23 cellular contexts compared by ENCODE assay signal in the genomic region with DNA sequence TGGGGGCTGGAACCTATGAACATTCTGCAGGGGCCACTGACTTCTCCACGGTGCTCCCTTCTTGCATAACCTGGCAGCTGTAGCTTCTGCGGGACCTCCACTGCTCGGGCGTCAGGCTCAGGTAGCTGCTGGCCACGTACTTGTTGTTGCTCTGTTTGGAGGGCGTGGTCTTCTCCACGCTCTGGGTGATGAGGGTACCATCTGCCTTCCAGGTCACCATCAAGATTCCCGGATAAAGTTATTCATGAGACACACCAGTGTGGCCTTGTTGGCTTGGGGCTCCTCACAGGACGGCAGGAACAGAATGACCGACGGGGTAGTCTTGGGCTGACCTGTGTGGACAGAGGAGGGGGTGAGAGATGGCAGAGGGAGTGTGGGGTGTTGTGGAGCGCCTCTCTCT. TPM values are rescaled to one million over a fixed set of nuclear protein-coding genes. Genes with fewer than 3 reads are reported as not detected.
A peak's percentile ranks its signal among the peaks of the same experiment; 100 is the strongest.
DNase-seq lines count a peak whose midpoint lies in the region; ATAC-seq and TF ChIP-seq lines count a peak whose summit lies in the region.
"Had no signal": no experiment of that assay in that cellular context is flagged by ENCODE, and none has a peak within 500 bp of the region (broad histone marks: within the 10 kb centered on the region; RNA-seq: fewer than 3 reads in every experiment).

No MANE protein-coding gene starts in this region.

- H3K4me2 ChIP-seq in hepatocyte, result no peak overlapping the region

- POLR2A ChIA-PET in Panc1 (lab: Charles Lee), result no interaction called here

- H3K27ac ChIP-seq in Panc1 (ENCODE audit: low read length) (no peak overlapping the region), hepatocyte (no peak overlapping the region)

- no peaks in the 10 kb centered on the region for H3K36me3 Mint-ChIP-seq in chondrocyte (ENCODE audit: low read depth)

- no peaks in the 10 kb centered on the region for H3K4me1 ChIP-seq in Panc1 (ENCODE audit: control insufficient read depth, insufficient read depth, low read length)
- no peaks in the 10 kb centered on the region for H3K4me1 ChIP-seq in hepatocyte (ENCODE audit: insufficient read depth)

- no peak for TF ChIP-seq CTCF in Panc1 (IDR thresholded peaks at IDR 0.05)
- no peak for TF ChIP-seq CTCF in chondrocyte (IDR thresholded peaks at IDR 0.05)
- no peak for TF ChIP-seq CTCF in hepatocyte (IDR thresholded peaks at IDR 0.05; ENCODE audit: poor library complexity)

- no peaks in the 10 kb centered on the region for H3K27me3 ChIP-seq in Panc1 (ENCODE audit: control insufficient read depth, insufficient read depth, low read length)
- no peaks in the 10 kb centered on the region for H3K27me3 ChIP-seq in hepatocyte

- no peaks in the 10 kb centered on the region for H3K9me3 Mint-ChIP-seq in chondrocyte (ENCODE audit: low read depth)
- H3K9me3 Mint-ChIP-seq: CD4-positive, alpha-beta memory T cell had no signal

- H3K36me3 ChIP-seq in Panc1 (ENCODE audit: control insufficient read depth, insufficient read depth, low read length), result no peaks in the 10 kb centered on the region
- H3K36me3 ChIP-seq in hepatocyte (replicated peaks; ENCODE audit: insufficient read depth, low read depth), result no peaks in the 10 kb centered on the region

- no peaks in the 10 kb centered on the region for H3K27me3 Mint-ChIP-seq in chondrocyte (ENCODE audit: low read depth)
- H3K27me3 Mint-ChIP-seq: CD4-positive, alpha-beta memory T cell had no signal

- BruUV-seq in Panc1 (replicated peaks; lab: Mats Ljungman, UMichigan), result no TSS peak

- in situ Hi-C loops in Panc1 (cut with HindIII; ENCODE audit: low pct_unique_long_range_greater_than_20kb, low sequenced_read_pairs), result no loop called here

- H3K9me3 ChIP-seq in Panc1 (ENCODE audit: control insufficient read depth, insufficient read depth, low read depth, low read length) (no peaks in the 10 kb centered on the region), hepatocyte (ENCODE audit: low read depth) (no peaks in the 10 kb centered on the region)

- DNase-seq in Panc1 (ENCODE audit: low read depth, low spot score) (no peak), chondrocyte (ENCODE audit: low spot score) (peak; percentile 51), mesenteric fat pad (ENCODE audit: low spot score) (peak; percentile 74), sciatic nerve (ENCODE audit: low spot score) (peak; percentile 17), NCI-H2171 (lab: John Stamatoyannopoulos, UW) (no peak), hepatocyte (ENCODE audit: low spot score) (no peak), occipital lobe (lab: John Stamatoyannopoulos, UW) (no peak)
- no peak for DNase-seq in stimulated activated naive CD4-positive, alpha-beta T cell treated with Interleukin-2 at 50 U/mL for 16 hours (lab: John Stamatoyannopoulos, UW)
- DNase-seq: C1 segment of cervical spinal cord; Calu3; CD4-positive, alpha-beta memory T cell; COR-L47; DMS53; DMS79 treated with DMSO at 0.1 percent for 48 hours; GF-D8; GOT3; H7; HCEC 1CT had no signal

- H3K4me3 ChIP-seq in Panc1 (ENCODE audit: low read depth in 2 of 2, low read length in 2 of 2) (no peak overlapping the region), hepatocyte (no peak overlapping the region)

- H3K27ac Mint-ChIP-seq in chondrocyte (ENCODE audit: unreplicated experiment), result no peak overlapping the region
- H3K27ac Mint-ChIP-seq: CD4-positive, alpha-beta memory T cell had no signal

- no peak overlapping the region for H2AFZ ChIP-seq in hepatocyte

- WGBS in hepatocyte (ENCODE audit: low lambda C conversion rate, missing lambda C conversion rate), result 95% methylated on average over 12 of the region's 12 CpGs

- no peaks in the 10 kb centered on the region for H3K9me2 ChIP-seq in hepatocyte (replicated peaks; ENCODE audit: insufficient read depth)

- intact Hi-C loops in Panc1 (cut with micrococcal nuclease; ENCODE audit: unreplicated experiment) (no loop called here), sciatic nerve (cut with DNase I) (no loop called here)

- no peaks in the 10 kb centered on the region for H3K79me2 ChIP-seq in hepatocyte

- H3K4me3 Mint-ChIP-seq in chondrocyte (ENCODE audit: unreplicated experiment), result no peak overlapping the region
- H3K4me3 Mint-ChIP-seq: CD4-positive, alpha-beta memory T cell had no signal

- CTCF ChIA-PET in Panc1 (lab: Charles Lee), result no interaction called here

- ATAC-seq in Panc1 (0 out of 2 replicates have a peak, but pooled peaks have one; percentile 29), sciatic nerve (no peak)

- H3K4me1 Mint-ChIP-seq in chondrocyte (ENCODE audit: low read depth), result no peaks in the 10 kb centered on the region
- H3K4me1 Mint-ChIP-seq: CD4-positive, alpha-beta memory T cell had no signal

- H4K20me1 ChIP-seq in hepatocyte (ENCODE audit: insufficient read depth, poor library complexity, severe bottlenecking), result no peaks in the 10 kb centered on the region

RNA-seq across cellular contexts. Expression of a gene that starts 6.5 kb away (rescaled TPM):
- total RNA-seq in Panc1 (2021; ENCODE audit: unreplicated experiment), result not detected
- not detected for polyA plus RNA-seq in Panc1 (2012; ENCODE audit: insufficient read length)
- total RNA-seq in chondrocyte, result not detected in 3 replicates
- total RNA-seq in mesenteric fat pad, result 0.39 TPM
- 1.3 TPM for total RNA-seq in sciatic nerve
- total RNA-seq in hepatocyte, result 0.48 TPM in 1 of 2 replicates, not detected in the other
- 0.43 TPM in 1 of 2 replicates, not detected in the other for polyA plus RNA-seq in hepatocyte
- 0.31 TPM for total RNA-seq in occipital lobe
- total RNA-seq: A172, Daoy, G401, H7 had no signal
- polyA plus RNA-seq: BJ; CD4-positive, alpha-beta memory T cell had no signal

RNA-seq across cellular contexts. Expression of a gene that starts 52.2 kb away (rescaled TPM):
- not detected for total RNA-seq in Panc1 (2021; ENCODE audit: unreplicated experiment)
- 0.73 TPM for polyA plus RNA-seq in Panc1 (2012; ENCODE audit: insufficient read length)
- not detected in 3 replicates for total RNA-seq in chondrocyte
- 1.5 TPM for total RNA-seq in mesenteric fat pad
- 1.2 TPM for total RNA-seq in sciatic nerve
- total RNA-seq in hepatocyte, result not detected in 2 replicates
- 0.61 and 0.68 TPM in 2 replicates for polyA plus RNA-seq in hepatocyte
- not detected for total RNA-seq in occipital lobe
- total RNA-seq: A172, A673, Calu3, Daoy, G401, H7 had no signal
- polyA plus RNA-seq: BJ had no signal

RNA-seq across cellular contexts. Expression of a gene that starts 58.5 kb away (rescaled TPM):
- total RNA-seq in Panc1 (2021; ENCODE audit: unreplicated experiment) (not detected), chondrocyte (not detected in 3 replicates), mesenteric fat pad (not detected), sciatic nerve (not detected), hepatocyte (not detected in 2 replicates), occipital lobe (not detected)
- not detected for polyA plus RNA-seq in Panc1 (2012; ENCODE audit: insufficient read length)
- polyA plus RNA-seq in hepatocyte, result not detected in 2 replicates
- total RNA-seq: A172; A673; Calu3; CD4-positive, alpha-beta memory T cell; Daoy; G401; H7 had no signal
- polyA plus RNA-seq: BJ; CD4-positive, alpha-beta memory T cell had no signal

Comparison
In these comparisons a context has a peak if more than half of its experiments do, and no peak if none do; other contexts are left out.
1. DNase-seq: peak in chondrocyte (single experiment), mesenteric fat pad (single experiment) and sciatic nerve (single experiment); none in Panc1 (single experiment), NCI-H2171 (single experiment), hepatocyte (single experiment), stimulated activated naive CD4-positive, alpha-beta T cell treated with Interleukin-2 at 50 U/mL for 16 hours (single experiment) and occipital lobe (single experiment).